8 cellular contexts compared by ENCODE assay signal in genomic region chr1:1374861-1375662, GRCh38. TPM values are rescaled to one million over a fixed set of nuclear protein-coding genes. Genes with fewer than 3 reads are reported as not detected.
DNase-seq lines count a peak whose midpoint lies in the region; ATAC-seq and TF ChIP-seq lines count a peak whose summit lies in the region.

AURKAIP1 (minus strand) TSS chr1:1375207; CDS start chr1:1374756, 451 bp downstream.

- H3K27ac ChIP-seq in angular gyrus (ENCODE audit: low read depth, low read length), result peak within 1 kb of the TSS; percentile 87
- peak within 1 kb of the TSS; percentile 88 to 91 for H3K27ac ChIP-seq in prostate gland
- H3K27ac ChIP-seq in urinary bladder (ENCODE audit: low read depth), result peak within 1 kb of the TSS; percentile 94

- intact Hi-C loops in left ventricle myocardium superior (cut with micrococcal nuclease), result no loop called here
- intact Hi-C loops in prostate gland (cut with DNase I), result loop anchor here (1.0 to 5.0 kb wide), 2 partner anchors 24 to 253 kb away; partner anchors contain the start of gene CCNL2

- ATAC-seq in GM18498 (IDR thresholded peaks at IDR 0.05; ENCODE audit: unreplicated experiment) (peak; percentile 85), HG02938 (IDR thresholded peaks at IDR 0.05; ENCODE audit: unreplicated experiment) (peak; percentile 86), left ventricle myocardium superior (peak; percentile 95)

- DNase-seq in NCI-H187 (lab: John Stamatoyannopoulos, UW) (peak; percentile 96 to 99), T-helper 2 cell (peak; percentile 80 to 100 (median 92)), left ventricle myocardium superior (peak; percentile 98), prostate gland (ENCODE audit: low spot score) (peak; percentile 99)

- TF ChIP-seq CTCF in prostate gland (IDR thresholded peaks at IDR 0.05), result peak in 3 of 4 experiments; percentile 23 to 62 (median 56)

- H3K9me3 ChIP-seq in prostate gland, result no peaks in the 10 kb centered on the region

- H3K4me3 ChIP-seq in prostate gland (peak within 1 kb of the TSS; percentile 96 to 98), urinary bladder (ENCODE audit: low read depth, low read length) (peak within 1 kb of the TSS; percentile 84)

- TF ChIP-seq POLR2A in prostate gland (IDR thresholded peaks at IDR 0.05), result peak; percentile 45

- no peaks in the 10 kb centered on the region for H3K27me3 ChIP-seq in prostate gland (replicated peaks; ENCODE audit: insufficient read depth)

- WGBS in prostate gland, result 1% methylated on average over 70 of the region's 91 CpGs
- WGBS in urinary bladder, result under 1% methylated on average over 91 of the region's 91 CpGs

- no peaks in the 10 kb centered on the region for H3K36me3 ChIP-seq in prostate gland
- no peaks in the 10 kb centered on the region for H3K36me3 ChIP-seq in urinary bladder (ENCODE audit: insufficient read depth)

- H3K4me1 ChIP-seq in prostate gland (replicated peaks) (peaks cover 17% of the 10 kb centered on the region), urinary bladder (ENCODE audit: insufficient read depth) (no peaks in the 10 kb centered on the region)

RNA-seq across cellular contexts. Expression of gene AURKAIP1, which starts in this region (rescaled TPM):
- total RNA-seq in left ventricle myocardium superior, result 268 TPM
- total RNA-seq in prostate gland, result 100 to 1,000 TPM; 152 to 161 TPM
- 20.7 TPM for total RNA-seq in urinary bladder
- 158 TPM for polyA plus RNA-seq in urinary bladder

Comparison
In these comparisons a context has a peak if more than half of its experiments do, and no peak if none do; other contexts are left out.
1. Peak in every context shown above with its lines: DNase-seq, ATAC-seq, H3K4me3 ChIP-seq and H3K27ac ChIP-seq.